26 cellular contexts compared by ENCODE assay signal in the genomic region with DNA sequence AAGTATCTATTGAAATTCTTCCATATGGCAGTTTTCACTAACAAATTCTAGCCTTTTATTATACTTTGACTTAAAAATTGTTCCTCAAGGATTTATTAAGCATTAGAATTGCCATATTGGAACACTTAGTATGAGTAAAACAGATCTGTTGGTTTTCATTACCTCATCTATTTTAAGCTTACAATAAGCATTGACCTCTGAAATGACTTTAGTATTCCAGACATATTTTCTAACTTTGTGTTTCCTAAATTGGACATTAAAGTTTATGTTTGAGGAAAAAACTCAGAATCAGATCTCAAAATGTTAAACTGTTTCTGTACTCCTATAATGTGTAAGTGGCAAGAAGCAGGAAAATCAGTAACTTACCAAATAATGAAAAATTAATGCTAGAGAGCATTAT.
"Had no signal": no experiment of that assay in that cellular context is flagged by ENCODE, and none has a peak within 500 bp of the region (broad histone marks: within the 10 kb centered on the region; RNA-seq: fewer than 3 reads in every experiment).

No MANE protein-coding gene starts in this region.

- H3K9me3 Mint-ChIP-seq: activated CD4-positive, alpha-beta memory T cell treated with anti-CD3 and anti-CD28 coated beads, Interleukin-2, amount 10 ng/mL, durations not matched to agents 7 days and 5 days; activated CD4-positive, alpha-beta T cell treated with anti-CD3 and anti-CD28 coated beads, Interleukin-2, amount 10 ng/mL, durations not matched to agents 24 days and 14 days; activated T-helper 17 cell treated with anti-CD3 and anti-CD28 coated beads, Interleukin-2, amount 50 U/mL, for 72 hours; neural crest cell; stimulated activated effector memory CD8-positive, alpha-beta T cell treated with anti-CD3 and anti-CD28 coated beads, Interleukin-12 subunit alpha, Interleukin-12 subunit beta, amount 100 ng/mL, for 72 hours; stimulated activated naive CD8-positive, alpha-beta T cell treated with anti-CD3 and anti-CD28 coated beads, Interleukin-15, amount 100 ng/mL, for 72 hours; T-helper 2 cell treated with Interferon-gamma antibody and Interleukin-4, amounts not matched to agents 5 μg/mL and 100 μg/mL, for 36 hours had no signal

- H3K4me3 ChIP-seq: cardiac muscle cell, heart right ventricle, lung, tibial nerve had no signal

- H3K4me1 Mint-ChIP-seq: activated CD4-positive, alpha-beta memory T cell treated with anti-CD3 and anti-CD28 coated beads, Interleukin-2, amount 10 ng/mL, durations not matched to agents 7 days and 5 days; activated CD4-positive, alpha-beta T cell treated with anti-CD3 and anti-CD28 coated beads, Interleukin-2, amount 10 ng/mL, durations not matched to agents 24 days and 14 days; activated T-helper 17 cell treated with anti-CD3 and anti-CD28 coated beads, Interleukin-2, amount 50 U/mL, for 72 hours; naive B cell; neural crest cell; stimulated activated effector memory CD8-positive, alpha-beta T cell treated with anti-CD3 and anti-CD28 coated beads, Interleukin-12 subunit alpha, Interleukin-12 subunit beta, amount 100 ng/mL, for 72 hours; stimulated activated naive CD8-positive, alpha-beta T cell treated with anti-CD3 and anti-CD28 coated beads, Interleukin-15, amount 100 ng/mL, for 72 hours; T-cell had no signal

- H3K27me3 ChIP-seq: cardiac muscle cell, heart right ventricle, tibial nerve had no signal

- H3K4me1 ChIP-seq: heart right ventricle, tibial nerve had no signal

- H3K4me3 Mint-ChIP-seq: activated CD4-positive, alpha-beta memory T cell treated with anti-CD3 and anti-CD28 coated beads, Interleukin-2, amount 10 ng/mL, durations not matched to agents 7 days and 5 days; activated CD4-positive, alpha-beta T cell treated with anti-CD3 and anti-CD28 coated beads, Interleukin-2, amount 10 ng/mL, durations not matched to agents 24 days and 14 days; activated naive CD8-positive, alpha-beta T cell; activated T-helper 17 cell treated with anti-CD3 and anti-CD28 coated beads, Interleukin-2, amount 50 U/mL, for 72 hours; naive B cell; neural crest cell; stimulated activated effector memory CD8-positive, alpha-beta T cell treated with anti-CD3 and anti-CD28 coated beads, Interleukin-12 subunit alpha, Interleukin-12 subunit beta, amount 100 ng/mL, for 72 hours; stimulated activated naive CD8-positive, alpha-beta T cell treated with anti-CD3 and anti-CD28 coated beads, Interleukin-15, amount 100 ng/mL, for 72 hours; T-cell; T-helper 2 cell treated with Interferon-gamma antibody and Interleukin-4, amounts not matched to agents 5 μg/mL and 100 μg/mL, for 36 hours had no signal

- FAIRE-seq: keratinocyte, small intestine had no signal

- DNase-seq: activated CD4-positive, alpha-beta memory T cell treated with anti-CD3 and anti-CD28 coated beads, Interleukin-2, amount 10 ng/mL, durations not matched to agents 7 days and 5 days; activated CD4-positive, alpha-beta T cell treated with anti-CD3 and anti-CD28 coated beads, Interleukin-2, amount 10 ng/mL, durations not matched to agents 24 days and 14 days; amniotic stem cell; dermis blood vessel endothelial cell; effector CD8-positive, alpha-beta T cell; erythroblast; heart right ventricle; naive B cell; occipital lobe; small intestine; stimulated activated CD4-positive, alpha-beta T cell treated with anti-CD3 and anti-CD28 coated beads, Interleukin-2, amount 100 ng/mL, for 24 hours; stimulated activated naive CD8-positive, alpha-beta T cell treated with anti-CD3 and anti-CD28 coated beads, Interleukin-15, amount 100 ng/mL, for 72 hours; T-cell had no signal

- ATAC-seq: activated CD4-positive, CD25-positive, alpha-beta regulatory T cell treated with anti-CD3 and anti-CD28 coated beads, Interleukin-2, amount 50 U/mL, for 24 hours; activated T-helper 17 cell treated with anti-CD3 and anti-CD28 coated beads, Interleukin-2, amount 50 U/mL, for 72 hours; heart right ventricle; left lobe of liver; sciatic nerve; stimulated activated effector memory CD8-positive, alpha-beta T cell treated with anti-CD3 and anti-CD28 coated beads, Interleukin-12 subunit alpha, Interleukin-12 subunit beta, amount 100 ng/mL, for 72 hours; stimulated activated naive CD8-positive, alpha-beta T cell treated with anti-CD3 and anti-CD28 coated beads, Interleukin-15, amount 100 ng/mL, for 72 hours; T-cell had no signal

- H3K27ac ChIP-seq: cardiac muscle cell, heart right ventricle, tibial nerve, VCaP had no signal

- H3K27me3 Mint-ChIP-seq: activated CD4-positive, alpha-beta memory T cell treated with anti-CD3 and anti-CD28 coated beads, Interleukin-2, amount 10 ng/mL, durations not matched to agents 7 days and 5 days; activated CD4-positive, alpha-beta T cell treated with anti-CD3 and anti-CD28 coated beads, Interleukin-2, amount 10 ng/mL, durations not matched to agents 24 days and 14 days; activated naive CD8-positive, alpha-beta T cell; activated T-helper 17 cell treated with anti-CD3 and anti-CD28 coated beads, Interleukin-2, amount 50 U/mL, for 72 hours; naive B cell; stimulated activated naive CD8-positive, alpha-beta T cell treated with anti-CD3 and anti-CD28 coated beads, Interleukin-15, amount 100 ng/mL, for 72 hours; T-cell had no signal
